In genomic region chr4:56388311-56388710, GRCh38 we compare ENCODE assay signal across 1 cellular context.
TF ChIP-seq lines count a peak whose summit lies in the region.

No MANE protein-coding gene starts in this region.

TF ChIP-seq in SK-N-SH, 30 proteins besides CTCF, POLR2A, EP300 and RAD21 (continued from another document):
- no peak for TF ChIP-seq PBX3 (IDR thresholded peaks at IDR 0.05)
